ENCODE assay signal across 13 cellular contexts in the genomic region with DNA sequence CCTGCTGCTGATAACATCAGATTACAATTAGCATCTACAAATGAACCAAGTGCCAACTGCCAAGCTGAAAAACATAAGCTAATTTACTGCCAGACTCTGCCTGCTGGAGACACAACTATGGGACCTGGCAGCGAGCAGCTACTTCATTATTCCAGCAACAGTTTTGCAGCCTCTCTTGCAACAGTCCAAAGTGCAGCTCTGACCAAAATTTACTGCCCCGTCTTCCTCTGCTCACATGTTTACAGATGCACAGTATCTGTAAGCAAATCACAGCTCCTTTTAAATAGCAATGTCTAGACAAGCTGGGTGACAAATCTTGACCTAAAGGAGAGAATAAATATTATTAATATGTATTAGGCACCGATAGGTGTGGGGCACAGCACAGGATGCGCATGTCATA.
"Had no signal": no experiment of that assay in that cellular context is flagged by ENCODE, and none has a peak within 500 bp of the region (broad histone marks: within the 10 kb centered on the region; RNA-seq: fewer than 3 reads in every experiment).

No MANE protein-coding gene starts in this region.

- H3K9me3 Mint-ChIP-seq: activated CD4-positive, alpha-beta memory T cell treated with anti-CD3 and anti-CD28 coated beads for 36 hours; activated T-cell treated with anti-CD3 and anti-CD28 coated beads, Interleukin-2, amount 50 U/mL, for 4 hours; stimulated activated naive CD8-positive, alpha-beta T cell treated with anti-CD3 and anti-CD28 coated beads, Interleukin-15, Interleukin-2, amounts not matched to agents 100 ng/mL and 50 ng/mL, for 24 hours had no signal

- H3K27ac ChIP-seq: coronary artery had no signal

- H3K4me3 Mint-ChIP-seq: activated CD4-positive, alpha-beta memory T cell treated with anti-CD3 and anti-CD28 coated beads for 36 hours; activated T-cell treated with anti-CD3 and anti-CD28 coated beads, Interleukin-2, amount 50 U/mL, for 4 hours; stimulated activated naive CD8-positive, alpha-beta T cell treated with anti-CD3 and anti-CD28 coated beads, Interleukin-15, Interleukin-2, amounts not matched to agents 100 ng/mL and 50 ng/mL, for 24 hours had no signal

- H3K36me3 Mint-ChIP-seq: activated CD4-positive, alpha-beta memory T cell treated with anti-CD3 and anti-CD28 coated beads for 36 hours had no signal

- H3K27ac Mint-ChIP-seq: activated CD4-positive, alpha-beta memory T cell treated with anti-CD3 and anti-CD28 coated beads for 36 hours; stimulated activated naive CD8-positive, alpha-beta T cell treated with anti-CD3 and anti-CD28 coated beads, Interleukin-15, Interleukin-2, amounts not matched to agents 100 ng/mL and 50 ng/mL, for 24 hours had no signal

- H3K4me3 ChIP-seq: coronary artery had no signal

- H3K27me3 Mint-ChIP-seq: stimulated activated naive CD8-positive, alpha-beta T cell treated with anti-CD3 and anti-CD28 coated beads, Interleukin-15, Interleukin-2, amounts not matched to agents 100 ng/mL and 50 ng/mL, for 24 hours had no signal

- DNase-seq: activated CD4-positive, alpha-beta memory T cell treated with anti-CD3 and anti-CD28 coated beads for 36 hours; activated CD4-positive, alpha-beta T cell treated with anti-CD3 and anti-CD28 coated beads for 1 hour; activated gamma-delta T cell treated with Interleukin-2 at 50 U/mL for 16 hours; activated T-cell treated with anti-CD3 and anti-CD28 coated beads, Interleukin-2, amount 50 U/mL, for 4 hours; aorta; effector CD4-positive, alpha-beta T cell; foreskin melanocyte; head of caudate nucleus; islet precursor cell; stimulated activated CD4-positive, alpha-beta T cell treated with anti-CD3 and anti-CD28 coated beads, Interleukin-4, amount 100 ng/mL, for 1 hour; stimulated activated CD8-positive, alpha-beta memory T cell treated with anti-CD3 and anti-CD28 coated beads, Interleukin-4, amount 100 ng/mL, for 48 hours had no signal

- ATAC-seq: activated T-cell treated with anti-CD3 and anti-CD28 coated beads, Interleukin-2, amount 50 U/mL, for 4 hours had no signal
